Comparison of ENCODE assay signal across 22 cellular contexts in genomic region chr5:75616961-75617660, GRCh38. TPM values are rescaled to one million over a fixed set of nuclear protein-coding genes. Genes with fewer than 3 reads are reported as not detected.
A peak's percentile ranks its signal among the peaks of the same experiment; 100 is the strongest.
DNase-seq lines count a peak whose midpoint lies in the region; ATAC-seq, FAIRE-seq and TF ChIP-seq lines count a peak whose summit lies in the region.
"Had no signal": no experiment of that assay in that cellular context is flagged by ENCODE, and none has a peak within 500 bp of the region (broad histone marks: within the 10 kb centered on the region; RNA-seq: fewer than 3 reads in every experiment).

No MANE protein-coding gene starts in this region.

- H3K4me3 ChIP-seq in HUES6 (ENCODE audit: low read depth, low read length) (no peak overlapping the region), lung (no peak overlapping the region)
- H3K4me3 ChIP-seq: heart left ventricle, MG63 had no signal

- peak; percentile 39 for ATAC-seq in lung (ENCODE audit: insufficient read depth, low FRiP score)
- ATAC-seq in sciatic nerve: peak; percentile 40
- ATAC-seq in GM18867 (IDR thresholded peaks at IDR 0.05; ENCODE audit: unreplicated experiment): no peak
- ATAC-seq: activated CD8-positive, alpha-beta memory T cell treated with anti-CD3 and anti-CD28 coated beads, Interleukin-2, amount 10 ng/mL, durations not matched to agents 7 days and 5 days; esophagus mucosa; heart left ventricle; T-helper 17 cell had no signal

- 65 to 80% methylated on average over 8 of the region's 8 CpGs for whole genome bisulfite sequencing in lung, 2 donors

- peak overlapping the region; percentile 23; the same call in 1 of the 2 replicates for H3K27ac ChIP-seq in HUES6 (ENCODE audit: low read depth, low read length)
- H3K27ac ChIP-seq in lung (ENCODE audit: low read depth in 1 of 2, low read length in 1 of 2): peak overlapping the region in 1 of 2 donors; percentile 51
- H3K27ac ChIP-seq: heart left ventricle had no signal

- H3K27me3 ChIP-seq in HUES6 (ENCODE audit: control insufficient read depth, insufficient read depth, low read length) (peaks cover 3% of the 10 kb centered on the region; the same call in 1 of the 2 replicates), lung (ENCODE audit: control insufficient read depth, insufficient read depth) (no peaks in the 10 kb centered on the region)
- H3K27me3 ChIP-seq: heart left ventricle, MG63 had no signal

- no peak for TF ChIP-seq CTCF in lung (IDR thresholded peaks at IDR 0.05; ENCODE audit: control extremely low read depth, extremely low read depth)

- no peaks in the 10 kb centered on the region for H3K9me3 ChIP-seq in HUES6 (ENCODE audit: control insufficient read depth, insufficient read depth, low read depth, low read length)
- no peaks in the 10 kb centered on the region for H3K9me3 ChIP-seq in lung (ENCODE audit: control insufficient read depth in 2 of 2, insufficient read depth in 1 of 2, low read length in 1 of 2)
- H3K9me3 ChIP-seq: heart left ventricle, MG63 had no signal

- no peaks in the 10 kb centered on the region for H3K36me3 ChIP-seq in HUES6 (ENCODE audit: control insufficient read depth, insufficient read depth, low read length)
- H3K36me3 ChIP-seq in lung (ENCODE audit: control insufficient read depth in 2 of 2, insufficient read depth in 2 of 2, low read length in 2 of 2): no peaks in the 10 kb centered on the region
- H3K36me3 ChIP-seq: heart left ventricle, MG63 had no signal

- intact Hi-C loops in sciatic nerve (cut with DNase I): no loop called here

- FAIRE-seq in GM19239 (lab: Jason Lieb, UNC): no peak
- FAIRE-seq: GM12892, islet of Langerhans had no signal

- DNase-seq in cerebellar cortex (ENCODE audit: low spot score): peak; percentile 51
- no peak for DNase-seq in lung (ENCODE audit: low spot score)
- no peak for DNase-seq in sciatic nerve (ENCODE audit: low spot score)
- DNase-seq in stimulated activated CD4-positive, alpha-beta T cell treated with anti-CD3 and anti-CD28 coated beads, Interleukin-1b, Interleukin-23, amount 100 ng/mL, for 48 hours: no peak
- DNase-seq in GM19239 (ENCODE audit: insufficient read length, low spot score): no peak
- DNase-seq in NCI-H510A treated with DMSO at 0.1 percent for 48 hours (lab: John Stamatoyannopoulos, UW): no peak
- DNase-seq: activated CD8-positive, alpha-beta memory T cell treated with anti-CD3 and anti-CD28 coated beads, Interleukin-2, amount 10 ng/mL, durations not matched to agents 7 days and 5 days; activated effector memory CD4-positive, alpha-beta T cell treated with Interleukin-2 at 50 U/mL for 16 hours; cortex of kidney; GF-D8; heart left ventricle; MG63; NCI-H1694 treated with DMSO at 0.1 percent for 48 hours; retina; Right ventricle myocardium superior; stimulated activated CD4-positive, alpha-beta T cell treated with anti-CD3 and anti-CD28 coated beads, Interleukin-2, amount 100 ng/mL, for 24 hours; T-helper 17 cell had no signal

- peaks cover 29% of the 10 kb centered on the region for H3K4me1 ChIP-seq in HUES6 (ENCODE audit: control insufficient read depth, insufficient read depth, low read length)
- no peaks in the 10 kb centered on the region for H3K4me1 ChIP-seq in lung (ENCODE audit: control insufficient read depth in 2 of 2, insufficient read depth in 2 of 2, low read length in 2 of 2)

- H3K9ac ChIP-seq in HUES6 (ENCODE audit: low read length): no peak overlapping the region

RNA-seq across cellular contexts. Expression of gene ANKDD1B, which starts 5.9 kb away (rescaled TPM):
- total RNA-seq in lung (1 to 10 TPM; 8.0 to 9.4 TPM), sciatic nerve (3.6 TPM)
- polyA plus RNA-seq in lung: 1 to 10 TPM; 1.3 to 3.8 TPM
- total RNA-seq: activated CD8-positive, alpha-beta memory T cell treated with anti-CD3 and anti-CD28 coated beads, Interleukin-2, amount 10 ng/mL, durations not matched to agents 7 days and 5 days; Right ventricle myocardium superior had no signal
